Comparison of ENCODE assay signal across 1 cellular context in the genomic region with DNA sequence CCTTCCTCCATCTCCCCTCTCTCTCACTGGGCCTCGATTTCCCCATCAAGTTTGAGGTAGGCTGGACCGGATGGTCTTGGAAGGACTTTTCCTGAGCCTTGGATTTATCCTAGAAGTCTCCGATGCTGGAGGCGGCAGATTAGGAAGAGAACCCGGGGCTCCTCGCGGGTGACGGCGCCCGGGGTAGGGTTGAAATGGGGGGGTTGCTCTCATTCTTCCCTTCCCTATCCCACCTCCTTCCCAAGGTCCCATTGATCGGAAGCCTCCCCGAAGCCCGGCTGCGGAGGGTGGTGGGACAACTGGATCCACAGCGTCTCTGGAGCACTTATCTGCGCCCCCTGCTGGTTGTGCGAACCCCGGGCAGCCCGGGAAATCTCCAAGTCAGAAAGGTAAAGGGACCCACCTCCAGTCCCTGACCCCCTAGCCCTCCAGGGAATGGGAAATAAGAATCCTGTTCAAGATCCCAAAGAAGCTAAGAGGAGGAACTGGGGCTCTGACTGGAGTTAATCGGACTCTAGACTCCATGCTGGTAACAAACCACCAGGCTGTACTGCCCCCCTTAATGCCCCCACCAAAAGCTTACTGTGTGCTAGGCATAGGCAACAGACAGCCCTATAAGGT.
TF ChIP-seq lines count a peak whose summit lies in the region.

No MANE protein-coding gene starts in this region.

TF ChIP-seq in HepG2, 621 proteins besides CTCF, POLR2A, EP300 and RAD21 (continues in another document):
- no peak for TF ChIP-seq ATF5 (CRISPR knock-in tag; IDR thresholded peaks at IDR 0.05; ENCODE audit: low read depth)
- 0 out of 2 replicates have a peak, but pooled peaks have one; percentile 28 for TF ChIP-seq PCBP1 (IDR thresholded peaks at IDR 0.05; ENCODE audit: borderline replicate concordance, low read depth, low read length)
- no peak for TF ChIP-seq ZNF33A (CRISPR knock-in tag; IDR thresholded peaks at IDR 0.05; ENCODE audit: borderline replicate concordance)
- no peak for TF ChIP-seq LBX2 (CRISPR knock-in tag; IDR thresholded peaks at IDR 0.05; ENCODE audit: borderline replicate concordance)
- TF ChIP-seq, protein P1, sequence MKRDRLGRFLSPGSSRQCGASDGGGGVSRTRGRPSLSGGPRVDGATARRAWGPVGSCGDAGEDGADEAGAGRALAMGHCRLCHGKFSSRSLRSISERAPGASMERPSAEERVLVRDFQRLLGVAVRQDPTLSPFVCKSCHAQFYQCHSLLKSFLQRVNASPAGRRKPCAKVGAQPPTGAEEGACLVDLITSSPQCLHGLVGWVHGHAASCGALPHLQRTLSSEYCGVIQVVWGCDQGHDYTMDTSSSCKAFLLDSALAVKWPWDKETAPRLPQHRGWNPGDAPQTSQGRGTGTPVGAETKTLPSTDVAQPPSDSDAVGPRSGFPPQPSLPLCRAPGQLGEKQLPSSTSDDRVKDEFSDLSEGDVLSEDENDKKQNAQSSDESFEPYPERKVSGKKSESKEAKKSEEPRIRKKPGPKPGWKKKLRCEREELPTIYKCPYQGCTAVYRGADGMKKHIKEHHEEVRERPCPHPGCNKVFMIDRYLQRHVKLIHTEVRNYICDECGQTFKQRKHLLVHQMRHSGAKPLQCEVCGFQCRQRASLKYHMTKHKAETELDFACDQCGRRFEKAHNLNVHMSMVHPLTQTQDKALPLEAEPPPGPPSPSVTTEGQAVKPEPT (CRISPR knock-in tag; IDR thresholded peaks at IDR 0.05; ENCODE audit: low read depth) = no peak
- TF ChIP-seq ZBTB25 (CRISPR knock-in tag; IDR thresholded peaks at IDR 0.05) = 0 out of 2 replicates have a peak, but pooled peaks have one; percentile 19
- no peak for TF ChIP-seq SIN3B (IDR thresholded peaks at IDR 0.05; ENCODE audit: low read length)
- peak; percentile 47 for TF ChIP-seq YY1 (IDR thresholded peaks at IDR 0.05; ENCODE audit: insufficient read depth, insufficient replicate concordance, low read depth, low read length)
- TF ChIP-seq, protein P2, sequence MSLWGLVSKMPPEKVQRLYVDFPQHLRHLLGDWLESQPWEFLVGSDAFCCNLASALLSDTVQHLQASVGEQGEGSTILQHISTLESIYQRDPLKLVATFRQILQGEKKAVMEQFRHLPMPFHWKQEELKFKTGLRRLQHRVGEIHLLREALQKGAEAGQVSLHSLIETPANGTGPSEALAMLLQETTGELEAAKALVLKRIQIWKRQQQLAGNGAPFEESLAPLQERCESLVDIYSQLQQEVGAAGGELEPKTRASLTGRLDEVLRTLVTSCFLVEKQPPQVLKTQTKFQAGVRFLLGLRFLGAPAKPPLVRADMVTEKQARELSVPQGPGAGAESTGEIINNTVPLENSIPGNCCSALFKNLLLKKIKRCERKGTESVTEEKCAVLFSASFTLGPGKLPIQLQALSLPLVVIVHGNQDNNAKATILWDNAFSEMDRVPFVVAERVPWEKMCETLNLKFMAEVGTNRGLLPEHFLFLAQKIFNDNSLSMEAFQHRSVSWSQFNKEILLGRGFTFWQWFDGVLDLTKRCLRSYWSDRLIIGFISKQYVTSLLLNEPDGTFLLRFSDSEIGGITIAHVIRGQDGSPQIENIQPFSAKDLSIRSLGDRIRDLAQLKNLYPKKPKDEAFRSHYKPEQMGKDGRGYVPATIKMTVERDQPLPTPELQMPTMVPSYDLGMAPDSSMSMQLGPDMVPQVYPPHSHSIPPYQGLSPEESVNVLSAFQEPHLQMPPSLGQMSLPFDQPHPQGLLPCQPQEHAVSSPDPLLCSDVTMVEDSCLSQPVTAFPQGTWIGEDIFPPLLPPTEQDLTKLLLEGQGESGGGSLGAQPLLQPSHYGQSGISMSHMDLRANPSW (CRISPR knock-in tag; IDR thresholded peaks at IDR 0.05; ENCODE audit: borderline replicate concordance) = 0 out of 2 replicates have a peak, but pooled peaks have one; percentile 36
- no peak for TF ChIP-seq KAT7 (CRISPR knock-in tag; IDR thresholded peaks at IDR 0.05; ENCODE audit: borderline replicate concordance)
- TF ChIP-seq ZEB1 (IDR thresholded peaks at IDR 0.05; ENCODE audit: insufficient replicate concordance, low read depth) = no peak
- TF ChIP-seq PITX1 (CRISPR knock-in tag; IDR thresholded peaks at IDR 0.05) = 0 out of 2 replicates have a peak, but pooled peaks have one; percentile 14
- TF ChIP-seq, protein P3, sequence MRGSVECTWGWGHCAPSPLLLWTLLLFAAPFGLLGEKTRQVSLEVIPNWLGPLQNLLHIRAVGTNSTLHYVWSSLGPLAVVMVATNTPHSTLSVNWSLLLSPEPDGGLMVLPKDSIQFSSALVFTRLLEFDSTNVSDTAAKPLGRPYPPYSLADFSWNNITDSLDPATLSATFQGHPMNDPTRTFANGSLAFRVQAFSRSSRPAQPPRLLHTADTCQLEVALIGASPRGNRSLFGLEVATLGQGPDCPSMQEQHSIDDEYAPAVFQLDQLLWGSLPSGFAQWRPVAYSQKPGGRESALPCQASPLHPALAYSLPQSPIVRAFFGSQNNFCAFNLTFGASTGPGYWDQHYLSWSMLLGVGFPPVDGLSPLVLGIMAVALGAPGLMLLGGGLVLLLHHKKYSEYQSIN (CRISPR knock-in tag; IDR thresholded peaks at IDR 0.05; ENCODE audit: borderline replicate concordance) = no peak
- TF ChIP-seq FUBP1 (CRISPR knock-in tag; IDR thresholded peaks at IDR 0.05; ENCODE audit: borderline replicate concordance) = no peak
- TF ChIP-seq ELF1 (CRISPR knock-in tag; IDR thresholded peaks at IDR 0.05) = 0 out of 2 replicates have a peak, but pooled peaks have one; percentile 11
- TF ChIP-seq, protein P4, sequence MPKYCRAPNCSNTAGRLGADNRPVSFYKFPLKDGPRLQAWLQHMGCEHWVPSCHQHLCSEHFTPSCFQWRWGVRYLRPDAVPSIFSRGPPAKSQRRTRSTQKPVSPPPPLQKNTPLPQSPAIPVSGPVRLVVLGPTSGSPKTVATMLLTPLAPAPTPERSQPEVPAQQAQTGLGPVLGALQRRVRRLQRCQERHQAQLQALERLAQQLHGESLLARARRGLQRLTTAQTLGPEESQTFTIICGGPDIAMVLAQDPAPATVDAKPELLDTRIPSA (CRISPR knock-in tag; IDR thresholded peaks at IDR 0.05; ENCODE audit: borderline replicate concordance) = no peak
- no peak for TF ChIP-seq AGO2 (optimal IDR thresholded peaks at IDR 0.05; ENCODE audit: low read depth, low read length)
- TF ChIP-seq NR2C2 (CRISPR knock-in tag; IDR thresholded peaks at IDR 0.05; ENCODE audit: borderline replicate concordance) = no peak
- TF ChIP-seq ZNF670 (CRISPR knock-in tag; IDR thresholded peaks at IDR 0.05; ENCODE audit: borderline replicate concordance) = no peak
- no peak for TF ChIP-seq AHDC1 (CRISPR knock-in tag; IDR thresholded peaks at IDR 0.05; ENCODE audit: borderline replicate concordance)
- TF ChIP-seq SAP130 (CRISPR knock-in tag; IDR thresholded peaks at IDR 0.05; ENCODE audit: low read depth) = peak; percentile 68
- peak; percentile 22; the same call in 1 of the 2 replicates for TF ChIP-seq MAZ (IDR thresholded peaks at IDR 0.05; ENCODE audit: borderline replicate concordance, low read depth, low read length)
- TF ChIP-seq MAZ (CRISPR knock-in tag; IDR thresholded peaks at IDR 0.05; ENCODE audit: low read depth) = no peak
- no peak for TF ChIP-seq THYN1 (CRISPR knock-in tag; IDR thresholded peaks at IDR 0.05; ENCODE audit: borderline replicate concordance, low read depth)
- peak; percentile 44 for TF ChIP-seq THAP11 (CRISPR knock-in tag; IDR thresholded peaks at IDR 0.05)
- no peak; the same call in 1 of the 2 replicates for TF ChIP-seq REPIN1 (CRISPR knock-in tag; IDR thresholded peaks at IDR 0.05; ENCODE audit: borderline replicate concordance, low read depth)
- TF ChIP-seq MXI1 (IDR thresholded peaks at IDR 0.05; ENCODE audit: borderline replicate concordance, low read depth, low read length) = peak; percentile 48; the same call in 1 of the 3 replicates
- TF ChIP-seq ZC3H13 (CRISPR knock-in tag; IDR thresholded peaks at IDR 0.05) = 0 out of 2 replicates have a peak, but pooled peaks have one; percentile 61
- TF ChIP-seq NR2F6 (IDR thresholded peaks at IDR 0.05) = no peak
- TF ChIP-seq NR2F6 (CRISPR knock-in tag; IDR thresholded peaks at IDR 0.05) = no peak
- TF ChIP-seq SNAI1 (CRISPR knock-in tag; IDR thresholded peaks at IDR 0.05; ENCODE audit: borderline replicate concordance) = 0 out of 2 replicates have a peak, but pooled peaks have one; percentile 16
- TF ChIP-seq KDM2A (CRISPR knock-in tag; IDR thresholded peaks at IDR 0.05; ENCODE audit: borderline replicate concordance, low read depth) = peak; percentile 22; the same call in 1 of the 2 replicates
- TF ChIP-seq, protein P5, sequence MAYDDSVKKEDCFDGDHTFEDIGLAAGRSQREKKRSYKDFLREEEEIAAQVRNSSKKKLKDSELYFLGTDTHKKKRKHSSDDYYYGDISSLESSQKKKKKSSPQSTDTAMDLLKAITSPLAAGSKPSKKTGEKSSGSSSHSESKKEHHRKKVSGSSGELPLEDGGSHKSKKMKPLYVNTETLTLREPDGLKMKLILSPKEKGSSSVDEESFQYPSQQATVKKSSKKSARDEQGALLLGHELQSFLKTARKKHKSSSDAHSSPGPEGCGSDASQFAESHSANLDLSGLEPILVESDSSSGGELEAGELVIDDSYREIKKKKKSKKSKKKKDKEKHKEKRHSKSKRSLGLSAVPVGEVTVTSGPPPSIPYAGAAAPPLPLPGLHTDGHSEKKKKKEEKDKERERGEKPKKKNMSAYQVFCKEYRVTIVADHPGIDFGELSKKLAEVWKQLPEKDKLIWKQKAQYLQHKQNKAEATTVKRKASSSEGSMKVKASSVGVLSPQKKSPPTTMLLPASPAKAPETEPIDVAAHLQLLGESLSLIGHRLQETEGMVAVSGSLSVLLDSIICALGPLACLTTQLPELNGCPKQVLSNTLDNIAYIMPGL (CRISPR knock-in tag; IDR thresholded peaks at IDR 0.05; ENCODE audit: borderline replicate concordance in 1 of 2, low read depth in 1 of 2) = peak; percentile 83 to 87
- TF ChIP-seq STAG1 (CRISPR knock-in tag; IDR thresholded peaks at IDR 0.05) = peak; percentile 53
- peak; percentile 28 for TF ChIP-seq U2AF1 (optimal IDR thresholded peaks at IDR 0.05; ENCODE audit: low read depth, low read length)
